In the genomic region with DNA sequence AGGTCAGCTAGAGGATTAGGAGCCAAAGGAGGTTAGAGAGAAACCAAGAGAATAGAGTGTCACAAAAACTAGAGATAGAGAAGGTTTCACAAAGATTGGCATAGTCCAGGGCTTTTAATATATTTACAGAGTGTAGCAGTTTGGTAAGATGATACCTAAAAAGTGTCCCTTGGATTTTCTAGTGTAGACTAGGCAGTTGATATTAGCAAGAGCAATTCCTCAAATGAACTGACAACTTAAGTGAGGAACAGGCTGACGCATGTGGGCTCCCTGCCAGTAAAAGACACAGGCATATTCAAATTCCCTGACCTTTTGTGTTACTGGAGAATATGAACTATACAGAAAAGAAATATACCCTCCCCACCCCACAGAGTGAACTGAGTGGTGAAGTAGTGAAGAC, we compare ENCODE assay signal across 13 cellular contexts. TPM values are rescaled to one million over a fixed set of nuclear protein-coding genes. Genes with fewer than 3 reads are reported as not detected.
DNase-seq lines count a peak whose midpoint lies in the region; ATAC-seq and TF ChIP-seq lines count a peak whose summit lies in the region.
"Had no signal": no experiment of that assay in that cellular context is flagged by ENCODE, and none has a peak within 500 bp of the region (broad histone marks: within the 10 kb centered on the region; RNA-seq: fewer than 3 reads in every experiment).

No MANE protein-coding gene starts in this region.

- ATAC-seq in activated CD4-positive, CD25-positive, alpha-beta regulatory T cell treated with anti-CD3 and anti-CD28 coated beads, Interleukin-2, amount 50 U/mL, for 24 hours: no peak
- no peak for ATAC-seq in GM19351 (IDR thresholded peaks at IDR 0.05; ENCODE audit: unreplicated experiment)
- no peak for ATAC-seq in GM18873 (IDR thresholded peaks at IDR 0.05; ENCODE audit: low FRiP score, unreplicated experiment)
- ATAC-seq: activated naive CD8-positive, alpha-beta T cell treated with anti-CD3 and anti-CD28 coated beads, Interleukin-2, amount 50 U/mL, for 24 hours had no signal

- 28 to 35% methylated on average over 1 of the region's 1 CpG for WGBS in lower leg skin, 2 donors

- H3K4me3 ChIP-seq in astrocyte of the cerebellum (ENCODE audit: low read depth, low read length) (no peak overlapping the region), lower leg skin (ENCODE audit: low read depth, poor library complexity, severe bottlenecking) (no peak overlapping the region)

- TF ChIP-seq POLR2A in lower leg skin (IDR thresholded peaks at IDR 0.05): no peak

- intact Hi-C loops in lower leg skin (cut with DNase I; ENCODE audit: low total_unique reads): no loop called here

- in situ Hi-C loops in astrocyte of the cerebellum (cut with HindIII; ENCODE audit: low sequenced_read_pairs): no loop called here

- TF ChIP-seq CTCF in astrocyte of the cerebellum (IDR thresholded peaks at IDR 0.05; ENCODE audit: low read depth, low read length, missing control alignments): no peak
- TF ChIP-seq CTCF in lower leg skin (IDR thresholded peaks at IDR 0.05): no peak

- DNase-seq in COR-L47 (lab: John Stamatoyannopoulos, UW) (peak; percentile 31), NCI-H128 (lab: John Stamatoyannopoulos, UW; ENCODE audit: unreplicated experiment) (peak; percentile 13), astrocyte of the cerebellum (ENCODE audit: low read depth) (peak; percentile 15), iris pigment epithelial cell (ENCODE audit: low read depth) (peak; percentile 83), lower leg skin (ENCODE audit: low spot score in 2 of 2) (no peak)
- DNase-seq: activated CD4-positive, alpha-beta memory T cell treated with anti-CD3 and anti-CD28 coated beads for 36 hours; activated naive CD8-positive, alpha-beta T cell treated with anti-CD3 and anti-CD28 coated beads, Interleukin-2, amount 50 U/mL, for 24 hours; naive B cell; stimulated activated CD4-positive, alpha-beta T cell treated with anti-CD3 and anti-CD28 coated beads, Interleukin-4, amount 100 ng/mL, for 1 hour had no signal

RNA-seq across cellular contexts. Expression of a gene that starts 40.1 kb away (rescaled TPM):
- total RNA-seq in lower leg skin: 10 to 100 TPM; 40.9 to 54.5 (median 49.5) TPM

RNA-seq across cellular contexts. Expression of a gene that starts 40.3 kb away (rescaled TPM):
- total RNA-seq in lower leg skin: not detected
- total RNA-seq: activated CD4-positive, alpha-beta memory T cell treated with anti-CD3 and anti-CD28 coated beads for 36 hours had no signal

RNA-seq across cellular contexts. Expression of a gene that starts 54.5 kb away (rescaled TPM):
- total RNA-seq in lower leg skin: not detected
- total RNA-seq: activated CD4-positive, alpha-beta memory T cell treated with anti-CD3 and anti-CD28 coated beads for 36 hours; urinary bladder had no signal

Comparison
In these comparisons a context has a peak if more than half of its experiments do, and no peak if none do; other contexts are left out.
1. DNase-seq: peak in COR-L47 (single experiment), NCI-H128 (single experiment), astrocyte of the cerebellum (single experiment) and iris pigment epithelial cell (single experiment); none in lower leg skin (0 of 2).